22 cellular contexts compared by ENCODE assay signal in genomic region chr18:76402026-76402990, GRCh38.
DNase-seq lines count a peak whose midpoint lies in the region; ATAC-seq, FAIRE-seq and TF ChIP-seq lines count a peak whose summit lies in the region.
"Had no signal": no experiment of that assay in that cellular context is flagged by ENCODE, and none has a peak within 500 bp of the region (broad histone marks: within the 10 kb centered on the region; RNA-seq: fewer than 3 reads in every experiment).

No MANE protein-coding gene starts in this region.

- no peak for ATAC-seq in GM21390 (IDR thresholded peaks at IDR 0.05; ENCODE audit: unreplicated experiment)
- ATAC-seq: activated T-cell treated with anti-CD3 and anti-CD28 coated beads, Interleukin-2, amount 50 U/mL, for 4 hours had no signal

- FAIRE-seq in bronchial epithelial cell (lab: Jason Lieb, UNC) = peak; percentile 50
- FAIRE-seq: kidney had no signal

- TF ChIP-seq CTCF in bronchial epithelial cell (IDR thresholded peaks at IDR 0.05; ENCODE audit: insufficient read depth, low read length, severe bottlenecking) = no peak

- H3K27me3 ChIP-seq in bronchial epithelial cell (ENCODE audit: control insufficient read depth, insufficient read depth, low read length) = no peaks in the 10 kb centered on the region
- H3K27me3 ChIP-seq: Peyer's patch, SJSA1, tibial nerve had no signal

- peaks cover 8% of the 10 kb centered on the region for H3K36me3 ChIP-seq in bronchial epithelial cell (ENCODE audit: control insufficient read depth, insufficient read depth, low read length)
- H3K36me3 ChIP-seq: Peyer's patch had no signal

- peak; percentile 43 for DNase-seq in activated CD8-positive, alpha-beta memory T cell treated with anti-CD3 and anti-CD28 coated beads, Interleukin-2, amount 50 U/mL, for 48 hours
- DNase-seq in activated CD8-positive, alpha-beta memory T cell treated with anti-CD3 and anti-CD28 coated beads, Interleukin-2, amount 50 U/mL, for 4 hours = no peak
- DNase-seq in MV-4-11 (lab: John Stamatoyannopoulos, UW) (peak; percentile 83), bronchial epithelial cell (ENCODE audit: low read depth) (no peak), NCI-H345 (lab: John Stamatoyannopoulos, UW) (no peak)
- DNase-seq in stimulated activated CD8-positive, alpha-beta memory T cell treated with anti-CD3 and anti-CD28 coated beads, Interleukin-4, amount 100 ng/mL, for 48 hours = peak; percentile 19
- DNase-seq in stimulated activated CD4-positive, alpha-beta T cell treated with anti-CD3 and anti-CD28 coated beads, Interleukin-15, amount 100 ng/mL, for 24 hours = no peak
- DNase-seq: activated CD4-positive, alpha-beta T cell treated with anti-CD3 and anti-CD28 coated beads for 4 hours; activated naive CD4-positive, alpha-beta T cell treated with Interleukin-2 at 50 U/mL for 16 hours; activated T-cell treated with anti-CD3 and anti-CD28 coated beads, Interleukin-2, amount 50 U/mL, for 4 hours; CD8-positive, alpha-beta memory T cell; DMS153; HCEC 1CT; kidney; naive B cell; NCI-H2029 treated with DMSO at 0.1 percent for 48 hours; NCI-H446; stimulated activated CD4-positive, alpha-beta T cell treated with anti-CD3 and anti-CD28 coated beads, Interleukin-1b, Interleukin-23, amount 100 ng/mL, for 48 hours had no signal

- H3K4me3 ChIP-seq in bronchial epithelial cell (ENCODE audit: low read depth, low read length) = no peak overlapping the region
- H3K4me3 ChIP-seq: Peyer's patch, SJSA1, tibial nerve had no signal

Comparison
In these comparisons a context has a peak if more than half of its experiments do, and no peak if none do; other contexts are left out.
1. DNase-seq: peak in activated CD8-positive, alpha-beta memory T cell treated with anti-CD3 and anti-CD28 coated beads, Interleukin-2, amount 50 U/mL, for 48 hours (single experiment), MV-4-11 (single experiment) and stimulated activated CD8-positive, alpha-beta memory T cell treated with anti-CD3 and anti-CD28 coated beads, Interleukin-4, amount 100 ng/mL, for 48 hours (single experiment); none in activated CD8-positive, alpha-beta memory T cell treated with anti-CD3 and anti-CD28 coated beads, Interleukin-2, amount 50 U/mL, for 4 hours (single experiment), bronchial epithelial cell (single experiment), NCI-H345 (single experiment) and stimulated activated CD4-positive, alpha-beta T cell treated with anti-CD3 and anti-CD28 coated beads, Interleukin-15, amount 100 ng/mL, for 24 hours (single experiment).